In genomic region chr11:57313071-57313787, GRCh38 we compare ENCODE assay signal across 23 cellular contexts. TPM values are rescaled to one million over a fixed set of nuclear protein-coding genes. Genes with fewer than 3 reads are reported as not detected.
DNase-seq lines count a peak whose midpoint lies in the region; FAIRE-seq and TF ChIP-seq lines count a peak whose summit lies in the region.
"Had no signal": no experiment of that assay in that cellular context is flagged by ENCODE, and none has a peak within 500 bp of the region (broad histone marks: within the 10 kb centered on the region; RNA-seq: fewer than 3 reads in every experiment).

No MANE protein-coding gene starts in this region.

- intact Hi-C loops in kidney (cut with DNase I), result no loop called here
- intact Hi-C loops in colonic mucosa (cut with DNase I), result no loop called here

- TF ChIP-seq CTCF in 22Rv1 (IDR thresholded peaks at IDR 0.05) (no peak), VCaP (conservative IDR thresholded peaks at IDR 0.05) (no peak), kidney (IDR thresholded peaks at IDR 0.05; ENCODE audit: borderline replicate concordance, extremely low read depth, insufficient read depth) (no peak), colonic mucosa (IDR thresholded peaks at IDR 0.05) (no peak)

- no peaks in the 10 kb centered on the region for H3K9me3 ChIP-seq in kidney (ENCODE audit: control insufficient read depth in 1 of 2, low read length in 2 of 2)
- H3K9me3 ChIP-seq in skeletal muscle tissue (ENCODE audit: control insufficient read depth in 3 of 3, low read length in 3 of 3), result no peaks in the 10 kb centered on the region
- no peaks in the 10 kb centered on the region for H3K9me3 ChIP-seq in colonic mucosa
- H3K9me3 ChIP-seq: ascending aorta had no signal

- FAIRE-seq in kidney (lab: Jason Lieb, UNC), result no peak
- FAIRE-seq: frontal cortex had no signal

- H3K27me3 ChIP-seq in skeletal muscle tissue (ENCODE audit: control insufficient read depth in 3 of 3, insufficient read depth in 3 of 3, low read length in 3 of 3), result no peaks in the 10 kb centered on the region
- H3K27me3 ChIP-seq in colonic mucosa, result no peaks in the 10 kb centered on the region
- H3K27me3 ChIP-seq: ascending aorta had no signal

- no peak overlapping the region for H3K4me3 ChIP-seq in kidney (ENCODE audit: low read length in 2 of 2)
- H3K4me3 ChIP-seq in skeletal muscle tissue (ENCODE audit: low read length in 3 of 3), result no peak overlapping the region
- no peak overlapping the region for H3K4me3 ChIP-seq in colonic mucosa

- H3K36me3 ChIP-seq in kidney (ENCODE audit: control insufficient read depth in 1 of 2, insufficient read depth in 2 of 2, low read length in 2 of 2), result peaks cover 25 to 27% of the 10 kb centered on the region in 2 donors
- peaks cover 37 to 58% (median 48%) of the 10 kb centered on the region in 3 donors for H3K36me3 ChIP-seq in skeletal muscle tissue (ENCODE audit: control insufficient read depth in 3 of 3, insufficient read depth in 3 of 3, low read length in 3 of 3)
- peaks cover 10% of the 10 kb centered on the region for H3K36me3 ChIP-seq in colonic mucosa

- H3K27ac ChIP-seq in 22Rv1 (peak overlapping the region; percentile 73; the same call in 1 of the 2 replicates), VCaP (peak overlapping the region; percentile 84), kidney (ENCODE audit: low read depth in 2 of 2, low read length in 2 of 2) (no peak overlapping the region), skeletal muscle tissue (ENCODE audit: low read depth, low read length) (peak overlapping the region; percentile 94), colonic mucosa (no peak overlapping the region)
- H3K27ac ChIP-seq: parathyroid adenoma had no signal

- H3K9ac ChIP-seq in kidney (ENCODE audit: low read length in 2 of 2) (no peak overlapping the region), skeletal muscle tissue (ENCODE audit: low read depth in 1 of 3, low read length in 3 of 3) (peak overlapping the region in 1 of 3 donors; percentile 45), colonic mucosa (ENCODE audit: low read depth in 2 of 2, low read length in 2 of 2) (no peak overlapping the region)
- H3K9ac ChIP-seq: parathyroid adenoma had no signal

- H3K4me1 ChIP-seq in kidney (ENCODE audit: control insufficient read depth in 1 of 2, insufficient read depth in 1 of 2, low read depth in 1 of 2, low read length in 2 of 2) (peaks cover 5 to 29% of the 10 kb centered on the region in 2 donors), skeletal muscle tissue (ENCODE audit: control insufficient read depth in 3 of 3, insufficient read depth in 3 of 3, low read length in 3 of 3) (peaks cover 76 to 82% (median 81%) of the 10 kb centered on the region in 3 donors), colonic mucosa (peaks cover 11% of the 10 kb centered on the region)

- DNase-seq in kidney (peak; percentile 78), DMS79 treated with DMSO at 0.1 percent for 48 hours (lab: John Stamatoyannopoulos, UW) (no peak), colonic mucosa (no peak), NCI-H187 (lab: John Stamatoyannopoulos, UW) (no peak), HuH-7 (ENCODE audit: low spot score) (no peak)
- DNase-seq: activated CD4-positive, alpha-beta T cell treated with anti-CD3 and anti-CD28 coated beads, Interleukin-2, amount 10 ng/mL, durations not matched to agents 7 days and 5 days; activated CD8-positive, alpha-beta memory T cell treated with anti-CD3 and anti-CD28 coated beads, Interleukin-2, amount 50 U/mL, for 48 hours; activated naive CD4-positive, alpha-beta T cell; CD4-positive, CD25-positive, alpha-beta regulatory T cell; cortex of kidney; GOT3; naive thymus-derived CD4-positive, alpha-beta T cell; NCI-H2029 treated with DMSO at 0.1 percent for 48 hours; NCI-H446 treated with DMSO at 0.1 percent for 48 hours; SW 1271 had no signal

RNA-seq across cellular contexts. Expression of gene TNKS1BP1, which starts 11.5 kb away (rescaled TPM):
- total RNA-seq in kidney, result 206 TPM
- polyA plus RNA-seq in kidney (ENCODE audit: insufficient read depth, low read depth, low replicate concordance), result 53.3 TPM
- total RNA-seq in skeletal muscle tissue, result 65.2 TPM
- total RNA-seq in colonic mucosa, result 100 to 1,000 TPM; 113 to 117 TPM

RNA-seq across cellular contexts. Expression of gene SSRP1, which starts 22.5 kb away (rescaled TPM):
- total RNA-seq in kidney (78.5 TPM), skeletal muscle tissue (38.6 TPM), colonic mucosa (100 to 1,000 TPM in 1 of 2 donors, 10 to 100 TPM in 1; 72.7 to 162 TPM)
- polyA plus RNA-seq in kidney (ENCODE audit: insufficient read depth, low read depth, low replicate concordance), result 44.5 TPM

RNA-seq across cellular contexts. Expression of gene P2RX3, which starts 24.9 kb away (rescaled TPM):
- not detected for total RNA-seq in kidney
- polyA plus RNA-seq in kidney (ENCODE audit: insufficient read depth, low read depth, low replicate concordance), result not detected
- total RNA-seq in skeletal muscle tissue, result 1.6 TPM
- not detected for total RNA-seq in colonic mucosa
- total RNA-seq: activated CD4-positive, alpha-beta T cell treated with anti-CD3 and anti-CD28 coated beads, Interleukin-2, amount 10 ng/mL, durations not matched to agents 7 days and 5 days; ascending aorta; CD4-positive, CD25-positive, alpha-beta regulatory T cell; frontal cortex; naive thymus-derived CD4-positive, alpha-beta T cell; temporal lobe had no signal
- polyA plus RNA-seq: CD4-positive, CD25-positive, alpha-beta regulatory T cell; IgD-negative memory B cell; naive thymus-derived CD4-positive, alpha-beta T cell had no signal

Comparison
In these comparisons a context has a peak if more than half of its experiments do, and no peak if none do; other contexts are left out.
1. H3K27ac ChIP-seq: peak in 22Rv1 (single experiment), VCaP (single experiment) and skeletal muscle tissue (single experiment); none in kidney (0 of 2) and colonic mucosa (single experiment).